ENCODE assay signal across 8 cellular contexts in the genomic region with DNA sequence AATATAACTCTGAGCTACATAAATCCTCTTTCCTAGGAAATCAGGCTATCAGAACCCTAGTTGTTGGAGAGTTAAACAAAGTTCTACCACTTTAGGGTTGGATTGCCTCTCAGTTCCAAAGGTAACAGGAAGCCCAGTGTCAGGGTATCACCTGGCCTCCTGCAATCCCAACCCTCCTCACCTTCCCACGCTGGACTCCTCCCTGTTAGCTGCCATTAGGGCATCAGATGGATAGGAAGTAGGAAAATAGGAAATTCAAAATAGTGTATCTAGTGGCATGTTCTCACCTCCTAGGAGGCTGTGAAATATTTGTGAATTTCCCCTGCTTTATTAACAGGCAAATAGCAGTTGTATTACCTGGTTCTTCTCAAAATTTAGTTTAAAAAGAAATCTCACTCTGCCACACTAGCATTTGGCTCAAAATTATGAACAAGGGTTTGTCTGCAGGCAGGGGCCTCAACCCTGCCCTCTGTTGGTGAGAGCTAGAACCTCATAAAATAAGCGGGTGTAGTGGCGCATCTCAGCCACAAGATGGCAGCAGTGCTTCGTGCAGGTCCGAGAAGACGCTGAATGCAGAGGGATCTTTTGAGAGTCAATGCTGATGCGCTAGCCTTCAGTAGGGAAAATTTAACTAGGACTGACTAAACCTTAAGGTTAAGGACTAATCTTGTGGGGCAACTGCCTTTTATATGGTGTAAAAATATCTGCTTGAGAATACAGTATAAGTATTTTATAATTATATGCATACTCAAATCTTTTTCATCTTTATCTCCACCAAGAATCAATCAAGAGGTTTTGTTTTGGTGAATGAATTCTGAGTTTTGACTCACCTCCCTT.
DNase-seq lines count a peak whose midpoint lies in the region; ATAC-seq, FAIRE-seq and TF ChIP-seq lines count a peak whose summit lies in the region.

No MANE protein-coding gene starts in this region.

- CTCF ChIA-PET in WTC11 (lab: Charles Lee) = interaction anchor here (0.6 to 6.8 kb wide), 48 partner anchors 9 to 773 kb away, joined by 3 to 105 read pairs (median 4); partner anchors contain the start of gene KCNQ5

- no peak overlapping the region for H3K4me3 ChIP-seq in BE2C (ENCODE audit: low read depth, low read length)
- H3K4me3 ChIP-seq in cardiac fibroblast (replicated peaks in 1 of 2; ENCODE audit: low read depth in 2 of 2, low read length in 2 of 2) = no peak overlapping the region
- H3K4me3 ChIP-seq in kidney (ENCODE audit: low read length in 2 of 2) = no peak overlapping the region

- H3K36me3 ChIP-seq in BE2C = no peaks in the 10 kb centered on the region
- no peaks in the 10 kb centered on the region for H3K36me3 ChIP-seq in kidney (ENCODE audit: control insufficient read depth in 1 of 2, insufficient read depth in 2 of 2, low read length in 2 of 2)

- H3K9me3 Mint-ChIP-seq in WTC11 = no peaks in the 10 kb centered on the region

- peak; percentile 82 for ATAC-seq in GM19023 (IDR thresholded peaks at IDR 0.05; ENCODE audit: unreplicated experiment)
- peak; percentile 85 for ATAC-seq in HG03159 (IDR thresholded peaks at IDR 0.05; ENCODE audit: unreplicated experiment)
- ATAC-seq in WTC11 = peak; percentile 83

- peaks cover 5% of the 10 kb centered on the region for H3K4me1 Mint-ChIP-seq in WTC11

- H3K4me1 ChIP-seq in BE2C (no peaks in the 10 kb centered on the region), kidney (ENCODE audit: control insufficient read depth in 1 of 2, insufficient read depth in 1 of 2, low read depth in 1 of 2, low read length in 2 of 2) (no peaks in the 10 kb centered on the region)

- no peak overlapping the region for H3K9ac ChIP-seq in kidney (ENCODE audit: low read length in 2 of 2)

- POLR2A ChIA-PET in WTC11 (lab: Charles Lee) = interaction anchor here (0.8 kb wide), 1 partner anchor 168 kb away, joined by 3 read pairs; no protein-coding TSS in a partner anchor

- no peak overlapping the region for H3K4me3 Mint-ChIP-seq in WTC11

- no peaks in the 10 kb centered on the region for H3K36me3 Mint-ChIP-seq in WTC11

- H3K27me3 Mint-ChIP-seq in WTC11 (ENCODE audit: low read depth) = no peaks in the 10 kb centered on the region

- H3K27ac ChIP-seq in kidney (ENCODE audit: low read depth in 2 of 2, low read length in 2 of 2) = no peak overlapping the region

- peak; percentile 89 for FAIRE-seq in kidney (lab: Jason Lieb, UNC)

- DNase-seq in BE2C = peak; percentile 59
- peak; percentile 53 for DNase-seq in NCI-H2196 treated with DMSO at 0.1 percent for 48 hours (lab: John Stamatoyannopoulos, UW; ENCODE audit: unreplicated experiment)
- peak; percentile 61 for DNase-seq in WTC11 (ENCODE audit: low spot score)
- DNase-seq in cardiac fibroblast (ENCODE audit: low read depth in 2 of 2) = peak; percentile 86 to 88
- DNase-seq in kidney = peak; percentile 74
- DNase-seq in stimulated activated CD4-positive, alpha-beta T cell treated with anti-CD3 and anti-CD28 coated beads, Interleukin-2, amount 100 ng/mL, for 24 hours = peak; percentile 67 to 73

- H3K9me3 ChIP-seq in BE2C (no peaks in the 10 kb centered on the region), kidney (ENCODE audit: control insufficient read depth in 1 of 2, low read length in 2 of 2) (no peaks in the 10 kb centered on the region)

- H3K27me3 ChIP-seq in BE2C = no peaks in the 10 kb centered on the region

- H3K27ac Mint-ChIP-seq in WTC11 = peak overlapping the region; percentile 32; the same call in 1 of the 2 replicates

- intact Hi-C loops in kidney (cut with DNase I) = loop anchor here (10.0 kb wide), 1 partner anchor 773 kb away; no protein-coding TSS in a partner anchor

- TF ChIP-seq CTCF in BE2C (IDR thresholded peaks at IDR 0.05; ENCODE audit: low read depth, low read length) (peak; percentile 100), WTC11 (IDR thresholded peaks at IDR 0.05) (peak; percentile 100), cardiac fibroblast (IDR thresholded peaks at IDR 0.05; ENCODE audit: low read depth, low read length) (peak; percentile 100), kidney (IDR thresholded peaks at IDR 0.05; ENCODE audit: borderline replicate concordance, extremely low read depth, insufficient read depth) (peak; percentile 100)

TF ChIP-seq in WTC11, 78 proteins besides CTCF, POLR2A, EP300 and RAD21:
- no peak for TF ChIP-seq MYBL2 (CRISPR knock-in tag; IDR thresholded peaks at IDR 0.05)
- TF ChIP-seq NFATC4 (CRISPR knock-in tag; IDR thresholded peaks at IDR 0.05) = no peak
- no peak for TF ChIP-seq STAT6 (CRISPR knock-in tag; conservative IDR thresholded peaks at IDR 0.05; ENCODE audit: low read depth)
- no peak for TF ChIP-seq SMAD4 (CRISPR knock-in tag; IDR thresholded peaks at IDR 0.05)
- no peak for TF ChIP-seq TEAD4 (CRISPR knock-in tag; IDR thresholded peaks at IDR 0.05)
- TF ChIP-seq ELF4 (CRISPR knock-in tag; IDR thresholded peaks at IDR 0.05; ENCODE audit: low read depth) = no peak
- no peak for TF ChIP-seq NFE2L1 (CRISPR knock-in tag; IDR thresholded peaks at IDR 0.05)
- no peak for TF ChIP-seq SOX15 (CRISPR knock-in tag; IDR thresholded peaks at IDR 0.05)
- TF ChIP-seq ZNF281 (CRISPR knock-in tag; IDR thresholded peaks at IDR 0.05) = no peak
- TF ChIP-seq, protein P1, sequence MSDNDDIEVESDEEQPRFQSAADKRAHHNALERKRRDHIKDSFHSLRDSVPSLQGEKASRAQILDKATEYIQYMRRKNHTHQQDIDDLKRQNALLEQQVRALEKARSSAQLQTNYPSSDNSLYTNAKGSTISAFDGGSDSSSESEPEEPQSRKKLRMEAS (CRISPR knock-in tag; IDR thresholded peaks at IDR 0.05) = no peak
